ENCODE assay signal across 3 cellular contexts in genomic region chr17:60115364-60115763, GRCh38. TPM values are rescaled to one million over a fixed set of nuclear protein-coding genes. Genes with fewer than 3 reads are reported as not detected.
"Had no signal": no experiment of that assay in that cellular context is flagged by ENCODE, and none has a peak within 500 bp of the region (broad histone marks: within the 10 kb centered on the region; RNA-seq: fewer than 3 reads in every experiment).

No MANE protein-coding gene starts in this region.

RNA-seq across cellular contexts. Expression of gene CA4, which starts 34.4 kb away (rescaled TPM):
- total RNA-seq: GM23248, H4, HFFc6 had no signal
- polyA plus RNA-seq: GM23248 had no signal
